In genomic region chr2:176565641-176566323, GRCh38 we compare ENCODE assay signal across 9 cellular contexts.
DNase-seq lines count a peak whose midpoint lies in the region; ATAC-seq and TF ChIP-seq lines count a peak whose summit lies in the region.
"Had no signal": no experiment of that assay in that cellular context is flagged by ENCODE, and none has a peak within 500 bp of the region (broad histone marks: within the 10 kb centered on the region; RNA-seq: fewer than 3 reads in every experiment).

No MANE protein-coding gene starts in this region.

- H3K36me3 Mint-ChIP-seq in activated CD8-positive, alpha-beta T cell treated with anti-CD3 and anti-CD28 coated beads for 36 hours (ENCODE audit: low read depth): no peaks in the 10 kb centered on the region
- H3K36me3 Mint-ChIP-seq: CD4-positive, alpha-beta memory T cell had no signal

- H3K36me3 ChIP-seq in sigmoid colon: no peaks in the 10 kb centered on the region

- POLR2A ChIA-PET in activated CD8-positive, alpha-beta T cell treated with anti-CD3 and anti-CD28 coated beads for 36 hours (lab: Charles Lee): no interaction called here

- TF ChIP-seq POLR2A in sigmoid colon (IDR thresholded peaks at IDR 0.05): no peak

- H3K4me1 ChIP-seq in sigmoid colon: peaks cover 0 to 20% (median 0%) of the 10 kb centered on the region in 4 donors

- no peak for ATAC-seq in activated CD8-positive, alpha-beta T cell treated with anti-CD3 and anti-CD28 coated beads for 36 hours
- ATAC-seq in GM19035 (IDR thresholded peaks at IDR 0.05; ENCODE audit: unreplicated experiment): no peak

- 73 to 80% methylated on average over 18 of the region's 18 CpGs for WGBS in sigmoid colon, 2 donors

- no peak overlapping the region for H3K4me3 ChIP-seq in sigmoid colon

- H3K9me3 ChIP-seq in sigmoid colon: no peaks in the 10 kb centered on the region

- no peak overlapping the region for H3K4me3 Mint-ChIP-seq in activated CD8-positive, alpha-beta T cell treated with anti-CD3 and anti-CD28 coated beads for 36 hours
- H3K4me3 Mint-ChIP-seq: CD4-positive, alpha-beta memory T cell; endodermal cell had no signal

- no peaks in the 10 kb centered on the region for H3K9me3 Mint-ChIP-seq in activated CD8-positive, alpha-beta T cell treated with anti-CD3 and anti-CD28 coated beads for 36 hours
- H3K9me3 Mint-ChIP-seq: CD4-positive, alpha-beta memory T cell; endodermal cell had no signal

- peak overlapping the region in 2 of 4 donors; percentile 48 to 56 for H3K27ac ChIP-seq in sigmoid colon

- H3K4me1 Mint-ChIP-seq in activated CD8-positive, alpha-beta T cell treated with anti-CD3 and anti-CD28 coated beads for 36 hours (ENCODE audit: low read depth): no peaks in the 10 kb centered on the region

- H3K27ac Mint-ChIP-seq in activated CD8-positive, alpha-beta T cell treated with anti-CD3 and anti-CD28 coated beads for 36 hours: no peak overlapping the region
- H3K27ac Mint-ChIP-seq: CD4-positive, alpha-beta memory T cell; endodermal cell had no signal

- peak; percentile 69 for DNase-seq in NCI-H1092 treated with DMSO at 0.1 percent for 48 hours (lab: John Stamatoyannopoulos, UW)
- DNase-seq in NCI-H526 treated with DMSO at 0.1 percent for 48 hours (lab: John Stamatoyannopoulos, UW): peak; percentile 34
- DNase-seq in glomerular endothelial cell (ENCODE audit: extremely low read depth, low read depth, low spot score): peak; percentile 63
- DNase-seq in sigmoid colon: peak; percentile 69
- DNase-seq in activated CD8-positive, alpha-beta T cell treated with anti-CD3 and anti-CD28 coated beads for 36 hours: no peak
- no peak for DNase-seq in SIG-M5 treated with dmso at 0.1 percent for 504 hours (lab: John Stamatoyannopoulos, UW; ENCODE audit: unreplicated experiment)
- DNase-seq: CD4-positive, alpha-beta memory T cell; endodermal cell had no signal

- TF ChIP-seq EP300 in sigmoid colon (IDR thresholded peaks at IDR 0.05): no peak

- intact Hi-C loops in sigmoid colon (cut with DNase I): no loop called here
- intact Hi-C loops in activated CD8-positive, alpha-beta T cell treated with anti-CD3 and anti-CD28 coated beads for 36 hours (cut with micrococcal nuclease): no loop called here

- CTCF ChIA-PET in activated CD8-positive, alpha-beta T cell treated with anti-CD3 and anti-CD28 coated beads for 36 hours (lab: Charles Lee): interaction anchor here (4.1 kb wide), 1 partner anchor 11 kb away, joined by 20 read pairs; no protein-coding TSS in a partner anchor

- no peak for TF ChIP-seq CTCF in sigmoid colon (IDR thresholded peaks at IDR 0.05)
- TF ChIP-seq CTCF in activated CD8-positive, alpha-beta T cell treated with anti-CD3 and anti-CD28 coated beads for 36 hours (IDR thresholded peaks at IDR 0.05): no peak

- H3K27me3 Mint-ChIP-seq in activated CD8-positive, alpha-beta T cell treated with anti-CD3 and anti-CD28 coated beads for 36 hours: peaks cover 42% of the 10 kb centered on the region

- H3K27me3 ChIP-seq in sigmoid colon: peaks cover 0 to 3% (median 0%) of the 10 kb centered on the region in 3 donors

Comparison
In these comparisons a context has a peak if more than half of its experiments do, and no peak if none do; other contexts are left out.
1. DNase-seq: peak in NCI-H1092 treated with DMSO at 0.1 percent for 48 hours (single experiment), NCI-H526 treated with DMSO at 0.1 percent for 48 hours (single experiment), glomerular endothelial cell (single experiment) and sigmoid colon (single experiment); none in activated CD8-positive, alpha-beta T cell treated with anti-CD3 and anti-CD28 coated beads for 36 hours (single experiment) and SIG-M5 treated with dmso at 0.1 percent for 504 hours (single experiment).